ENCODE assay signal across 20 cellular contexts in the genomic region with DNA sequence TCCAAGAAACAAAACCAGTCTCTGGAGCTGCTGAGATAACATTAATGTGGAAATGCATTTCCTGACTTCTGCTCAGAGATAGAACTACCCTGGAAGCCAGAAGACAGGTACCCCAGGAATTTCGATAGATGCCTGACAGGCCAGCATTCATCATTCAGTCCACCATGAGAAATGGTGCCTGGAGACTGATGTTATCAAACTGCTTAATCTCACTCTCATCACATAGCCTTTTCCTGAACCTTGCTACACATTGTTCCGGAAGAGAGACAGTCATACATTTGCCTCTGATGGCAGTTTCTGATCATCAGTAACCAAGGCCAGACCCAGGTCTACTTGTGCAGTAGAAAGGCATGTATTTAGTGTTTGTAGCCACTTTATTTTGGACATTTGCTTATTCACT.
A peak's percentile ranks its signal among the peaks of the same experiment; 100 is the strongest.
DNase-seq lines count a peak whose midpoint lies in the region; ATAC-seq and TF ChIP-seq lines count a peak whose summit lies in the region.
"Had no signal": no experiment of that assay in that cellular context is flagged by ENCODE, and none has a peak within 500 bp of the region (broad histone marks: within the 10 kb centered on the region; RNA-seq: fewer than 3 reads in every experiment).

No MANE protein-coding gene starts in this region.

- H3K9me3 Mint-ChIP-seq in type B pancreatic cell = peaks cover 4% of the 10 kb centered on the region
- H3K9me3 Mint-ChIP-seq in naive thymus-derived CD8-positive, alpha-beta T cell = peaks cover 0 to 9% (median 0%) of the 10 kb centered on the region in 9 donors
- H3K9me3 Mint-ChIP-seq: HFFc6 had no signal

- DNase-seq in ELF-1 (ENCODE audit: low read depth, low spot score) (peak; percentile 9), left kidney (ENCODE audit: low read depth, low spot score) (peak; percentile 18), type B pancreatic cell (ENCODE audit: extremely low spot score, unreplicated experiment) (no peak)
- no peak for DNase-seq in naive thymus-derived CD8-positive, alpha-beta T cell
- DNase-seq: 8988T; CD4-positive, alpha-beta memory T cell; DMS53; DND-41; EL; GOT3; H7; HFFc6 had no signal

- peak overlapping the region; percentile 34 for H3K4me3 Mint-ChIP-seq in type B pancreatic cell
- no peak overlapping the region for H3K4me3 Mint-ChIP-seq in naive thymus-derived CD8-positive, alpha-beta T cell
- H3K4me3 Mint-ChIP-seq: CD14-positive monocyte; CD4-positive, alpha-beta memory T cell; HFFc6; IgD-negative memory B cell had no signal

- no peak for TF ChIP-seq CTCF in VCaP (conservative IDR thresholded peaks at IDR 0.05)
- no peak for TF ChIP-seq CTCF in type B pancreatic cell (conservative IDR thresholded peaks at IDR 0.05)

- H3K36me3 Mint-ChIP-seq in type B pancreatic cell = no peaks in the 10 kb centered on the region
- H3K36me3 Mint-ChIP-seq in naive thymus-derived CD8-positive, alpha-beta T cell = no peaks in the 10 kb centered on the region
- H3K36me3 Mint-ChIP-seq: CD14-positive monocyte; CD4-positive, alpha-beta memory T cell; IgD-negative memory B cell had no signal

- peak overlapping the region; percentile 78 for H3K27ac ChIP-seq in VCaP
- H3K27ac ChIP-seq: BLaER1 had no signal

- ATAC-seq in naive thymus-derived CD8-positive, alpha-beta T cell = no peak
- ATAC-seq in GM18861 (IDR thresholded peaks at IDR 0.05; ENCODE audit: unreplicated experiment) (no peak), GM21447 (IDR thresholded peaks at IDR 0.05; ENCODE audit: unreplicated experiment) (no peak)
- ATAC-seq: HCT116, HepG2 had no signal

- peaks cover 19% of the 10 kb centered on the region for H3K4me1 Mint-ChIP-seq in type B pancreatic cell (ENCODE audit: unreplicated experiment)
- no peaks in the 10 kb centered on the region for H3K4me1 Mint-ChIP-seq in naive thymus-derived CD8-positive, alpha-beta T cell
- H3K4me1 Mint-ChIP-seq: CD14-positive monocyte; CD4-positive, alpha-beta memory T cell; IgD-negative memory B cell had no signal

- H3K27me3 Mint-ChIP-seq in type B pancreatic cell = no peaks in the 10 kb centered on the region
- H3K27me3 Mint-ChIP-seq in naive thymus-derived CD8-positive, alpha-beta T cell = peaks cover 0 to 4% (median 0%) of the 10 kb centered on the region in 5 donors
- H3K27me3 Mint-ChIP-seq: CD4-positive, alpha-beta memory T cell; IgD-negative memory B cell had no signal

- peak overlapping the region; percentile 65 for H3K27ac Mint-ChIP-seq in type B pancreatic cell
- H3K27ac Mint-ChIP-seq in naive thymus-derived CD8-positive, alpha-beta T cell = no peak overlapping the region
- H3K27ac Mint-ChIP-seq: CD14-positive monocyte; CD4-positive, alpha-beta memory T cell; HFFc6; IgD-negative memory B cell had no signal

- POLR2A ChIA-PET in naive thymus-derived CD8-positive, alpha-beta T cell (lab: Charles Lee) = no interaction called here

Comparison
In these comparisons a context has a peak if more than half of its experiments do, and no peak if none do; other contexts are left out.
1. DNase-seq: peak in ELF-1 (single experiment) and left kidney (single experiment); none in type B pancreatic cell (single experiment) and naive thymus-derived CD8-positive, alpha-beta T cell (0 of 10).